21 cellular contexts compared by ENCODE assay signal in genomic region chr5:34859253-34859652, GRCh38. TPM values are rescaled to one million over a fixed set of nuclear protein-coding genes. Genes with fewer than 3 reads are reported as not detected.
"Had no signal": no experiment of that assay in that cellular context is flagged by ENCODE, and none has a peak within 500 bp of the region (broad histone marks: within the 10 kb centered on the region; RNA-seq: fewer than 3 reads in every experiment).

No MANE protein-coding gene starts in this region.

- DNase-seq: Kasumi-1, MM.1S, NCI-H1092 treated with DMSO at 0.1 percent for 48 hours, NCI-H1436, NCI-H187, NCI-H2029, NCI-H2081 treated with DMSO at 0.1 percent for 48 hours, NCI-H2171, NCI-H226, NCI-H446, NCI-H510A, NCI-H524 treated with DMSO at 0.1 percent for 48 hours, NCI-H774, Right ventricle myocardium superior, RPMI8226, SK-N-SH had no signal

- H3K9me3 ChIP-seq: SK-N-SH had no signal

- H3K27me3 Mint-ChIP-seq: IgD-negative memory B cell had no signal

- ATAC-seq: K562 had no signal

- H3K27ac ChIP-seq: KMS-11 had no signal

- H3K9me3 Mint-ChIP-seq: IgD-negative memory B cell had no signal

- H3K4me3 Mint-ChIP-seq: IgD-negative memory B cell had no signal

- H3K27ac Mint-ChIP-seq: IgD-negative memory B cell had no signal

- H3K4me3 ChIP-seq: K562 had no signal

- H3K36me3 Mint-ChIP-seq: IgD-negative memory B cell had no signal

RNA-seq across cellular contexts. Expression of gene TTC23L, which starts 20.3 kb away (rescaled TPM):
- total RNA-seq: HT1080, M059J, Right ventricle myocardium superior had no signal
